In the genomic region with DNA sequence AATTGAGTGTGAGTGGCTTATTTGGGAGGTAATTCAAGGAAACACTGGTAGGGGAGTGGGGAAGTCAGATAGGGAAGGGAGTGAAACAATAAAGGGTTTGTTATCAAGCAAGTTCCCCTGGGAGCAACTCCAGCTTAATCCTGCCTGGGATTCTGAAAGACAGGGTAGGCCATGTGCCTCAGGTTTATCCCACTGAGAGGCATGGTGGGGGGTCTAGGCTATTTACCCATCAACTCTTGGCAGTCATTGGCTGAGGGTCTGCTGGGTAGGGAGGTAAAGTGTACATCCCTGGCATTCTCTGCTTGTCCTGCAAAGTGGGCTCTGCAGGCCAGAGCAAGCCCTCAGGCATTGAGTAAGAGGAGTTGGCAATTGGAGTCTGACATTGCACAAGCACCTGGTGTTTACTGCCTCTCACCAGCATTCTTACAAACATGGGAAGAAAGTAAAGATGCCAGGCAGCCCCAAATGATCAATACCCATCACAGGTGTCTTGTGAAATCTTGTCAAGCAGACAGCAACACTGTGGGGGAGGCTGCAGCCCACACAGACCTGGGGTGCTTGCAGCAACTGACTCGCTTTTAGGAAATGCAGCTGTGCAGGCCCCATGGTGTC, we compare ENCODE assay signal across 15 cellular contexts.
DNase-seq lines count a peak whose midpoint lies in the region; ATAC-seq, FAIRE-seq and TF ChIP-seq lines count a peak whose summit lies in the region.
"Had no signal": no experiment of that assay in that cellular context is flagged by ENCODE, and none has a peak within 500 bp of the region (broad histone marks: within the 10 kb centered on the region; RNA-seq: fewer than 3 reads in every experiment).

No MANE protein-coding gene starts in this region.

- 100% methylated on average over 1 of the region's 1 CpG for WGBS in right cardiac atrium
- 73 to 94% (median 85%) methylated on average over 1 of the region's 1 CpG for WGBS in small intestine, 3 donors

- H3K4me1 ChIP-seq in right cardiac atrium (ENCODE audit: control insufficient read depth, insufficient read depth, low read length): no peaks in the 10 kb centered on the region
- peaks cover 5 to 7% of the 10 kb centered on the region in 2 donors for H3K4me1 ChIP-seq in small intestine (ENCODE audit: control insufficient read depth in 2 of 2, insufficient read depth in 1 of 2, low read depth in 1 of 2, low read length in 1 of 2)

- no peak for ATAC-seq in left ventricle myocardium superior
- ATAC-seq in right cardiac atrium: no peak

- no peaks in the 10 kb centered on the region for H3K36me3 ChIP-seq in small intestine (ENCODE audit: control insufficient read depth in 2 of 2, insufficient read depth in 2 of 2, low read length in 2 of 2)
- H3K36me3 ChIP-seq: MG63, neutrophil had no signal

- FAIRE-seq in small intestine (lab: Jason Lieb, UNC): no peak
- FAIRE-seq: astrocyte had no signal

- TF ChIP-seq CTCF in cardiac fibroblast (IDR thresholded peaks at IDR 0.05; ENCODE audit: low read depth, low read length) (no peak), retinal pigment epithelial cell (conservative IDR thresholded peaks at IDR 0.05; ENCODE audit: low read depth, low read length) (no peak)

- H3K27ac ChIP-seq in right cardiac atrium (ENCODE audit: low read length) (no peak overlapping the region), small intestine (ENCODE audit: low read depth in 1 of 2, low read length in 1 of 2) (no peak overlapping the region)
- H3K27ac ChIP-seq: hepatocyte, neutrophil had no signal

- no peaks in the 10 kb centered on the region for H3K27me3 ChIP-seq in right cardiac atrium (ENCODE audit: control insufficient read depth, insufficient read depth)
- no peaks in the 10 kb centered on the region for H3K27me3 ChIP-seq in small intestine (ENCODE audit: control insufficient read depth in 2 of 2, insufficient read depth in 2 of 2, low read length in 2 of 2)
- H3K27me3 ChIP-seq: hepatocyte, MG63, neutrophil had no signal

- H3K4me3 ChIP-seq in cardiac fibroblast (replicated peaks in 1 of 2; ENCODE audit: low read depth in 2 of 2, low read length in 2 of 2): no peak overlapping the region
- H3K4me3 ChIP-seq in retinal pigment epithelial cell (ENCODE audit: low read length): no peak overlapping the region
- H3K4me3 ChIP-seq in right cardiac atrium (ENCODE audit: low read length): no peak overlapping the region
- no peak overlapping the region for H3K4me3 ChIP-seq in small intestine (ENCODE audit: low read depth in 1 of 2, low read length in 2 of 2)
- H3K4me3 ChIP-seq: hepatocyte, MG63 had no signal

- intact Hi-C loops in left ventricle myocardium superior (cut with micrococcal nuclease): no loop called here
- intact Hi-C loops in right cardiac atrium (cut with DNase I): loop anchor here in 1 of 4 donors (10.0 kb wide), 1 partner anchor 585 kb away; no protein-coding TSS in a partner anchor

- DNase-seq in NCI-H2171 (lab: John Stamatoyannopoulos, UW): peak; percentile 6
- no peak for DNase-seq in NCI-H2171 treated with DMSO at 0.1 percent for 48 hours (lab: John Stamatoyannopoulos, UW)
- DNase-seq in NCI-H2107 treated with DMSO at 0.1 percent for 48 hours (lab: John Stamatoyannopoulos, UW; ENCODE audit: unreplicated experiment): peak; percentile 93
- DNase-seq in cardiac fibroblast (ENCODE audit: low read depth in 2 of 2): peak; percentile 33 to 57
- peak; percentile 23 for DNase-seq in retinal pigment epithelial cell (ENCODE audit: low read depth)
- DNase-seq in left ventricle myocardium superior: no peak
- no peak for DNase-seq in right cardiac atrium
- DNase-seq in small intestine: no peak
- DNase-seq: activated CD4-positive, CD25-positive, alpha-beta regulatory T cell treated with anti-CD3 and anti-CD28 coated beads, Interleukin-2, amount 50 U/mL, for 72 hours; activated T-cell treated with anti-CD3 and anti-CD28 coated beads, Interleukin-2, amount 50 U/mL, for 48 hours; MG63; stimulated activated CD8-positive, alpha-beta memory T cell treated with anti-CD3 and anti-CD28 coated beads, Interleukin-4, amount 100 ng/mL, for 48 hours had no signal

- H3K9me3 ChIP-seq in right cardiac atrium (ENCODE audit: control insufficient read depth, low read length): no peaks in the 10 kb centered on the region
- no peaks in the 10 kb centered on the region for H3K9me3 ChIP-seq in small intestine (ENCODE audit: control insufficient read depth, low read depth)
- H3K9me3 ChIP-seq: MG63, neutrophil had no signal

Comparison
In these comparisons a context has a peak if more than half of its experiments do, and no peak if none do; other contexts are left out.
1. DNase-seq: peak in NCI-H2171 (single experiment), NCI-H2107 treated with DMSO at 0.1 percent for 48 hours (single experiment), cardiac fibroblast (2 of 2) and retinal pigment epithelial cell (single experiment); none in NCI-H2171 treated with DMSO at 0.1 percent for 48 hours (single experiment), left ventricle myocardium superior (single experiment), right cardiac atrium (0 of 3) and small intestine (single experiment).